Comparison of ENCODE assay signal across 27 cellular contexts in the genomic region with DNA sequence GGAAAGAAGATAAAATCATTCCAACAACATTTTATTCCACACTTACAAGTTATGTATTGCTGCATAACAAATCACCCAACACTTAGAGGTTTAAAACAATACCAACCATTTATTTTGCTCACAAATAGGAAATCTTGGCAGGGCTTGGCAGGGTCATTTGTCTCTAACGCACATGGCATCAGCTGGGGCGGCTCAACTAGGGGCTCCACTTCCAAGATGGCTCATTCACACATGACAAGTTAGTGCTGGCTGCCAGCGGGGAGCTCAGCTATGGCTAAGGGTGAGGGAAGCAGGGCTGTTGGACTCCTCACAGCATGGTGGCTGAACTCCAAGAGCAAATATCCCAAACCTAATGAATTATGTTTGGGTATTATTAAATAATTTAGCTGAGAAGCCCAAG.
"Had no signal": no experiment of that assay in that cellular context is flagged by ENCODE, and none has a peak within 500 bp of the region (broad histone marks: within the 10 kb centered on the region; RNA-seq: fewer than 3 reads in every experiment).

No MANE protein-coding gene starts in this region.

- ATAC-seq: activated naive CD8-positive, alpha-beta T cell treated with anti-CD3 and anti-CD28 coated beads, Interleukin-2, amount 50 U/mL, for 24 hours; activated T-cell treated with anti-CD3 and anti-CD28 coated beads, Interleukin-2, amount 50 U/mL, for 4 hours; Panc1; T-helper 17 cell had no signal

- DNase-seq: activated B cell treated with CpG ODN at 0.5 μM for 24 hours; activated CD4-positive, alpha-beta memory T cell treated with anti-CD3 and anti-CD28 coated beads for 36 hours; activated CD4-positive, alpha-beta T cell treated with anti-CD3 and anti-CD28 coated beads for 4 hours; activated CD4-positive, alpha-beta T cell treated with anti-CD3 and anti-CD28 coated beads, Interleukin-2, amount 50 U/mL, for 1 hour; activated CD4-positive, CD25-positive, alpha-beta regulatory T cell treated with anti-CD3 and anti-CD28 coated beads, Interleukin-2, amount 50 U/mL, for 72 hours; activated CD8-positive, alpha-beta memory T cell treated with anti-CD3 and anti-CD28 coated beads, Interleukin-2, amount 50 U/mL, for 4 hours; activated naive CD4-positive, alpha-beta T cell treated with anti-CD3 and anti-CD28 coated beads, Interleukin-2, amount 10 ng/mL, durations not matched to agents 7 days and 5 days; activated naive CD8-positive, alpha-beta T cell treated with anti-CD3 and anti-CD28 coated beads, Interleukin-2, amount 50 U/mL, for 24 hours; activated T-cell treated with anti-CD3 and anti-CD28 coated beads for 4 hours; activated T-cell treated with anti-CD3 and anti-CD28 coated beads, Interleukin-2, amount 50 U/mL, for 4 hours; anterior cingulate cortex; brain microvascular endothelial cell; Karpas-422; KBM-7; MV-4-11; NCI-H1092; NCI-H1436 treated with DMSO at 0.1 percent for 48 hours; NCI-H1694 treated with DMSO at 0.1 percent for 48 hours; NCI-H2029; NCI-H345; NCI-H524 treated with DMSO at 0.1 percent for 48 hours; SHP77; SJCRH30; T-helper 17 cell had no signal

- H3K27ac ChIP-seq: brain microvascular endothelial cell, SJCRH30, SK-N-MC, VCaP had no signal

- H3K36me3 ChIP-seq: brain microvascular endothelial cell, SJCRH30 had no signal

- H3K27me3 ChIP-seq: brain microvascular endothelial cell, SJCRH30 had no signal

- H3K9me3 ChIP-seq: SJCRH30 had no signal

- H3K4me3 ChIP-seq: SJCRH30, SK-N-MC had no signal

- H3K4me1 ChIP-seq: SJCRH30 had no signal
